19 cellular contexts compared by ENCODE assay signal in the genomic region with DNA sequence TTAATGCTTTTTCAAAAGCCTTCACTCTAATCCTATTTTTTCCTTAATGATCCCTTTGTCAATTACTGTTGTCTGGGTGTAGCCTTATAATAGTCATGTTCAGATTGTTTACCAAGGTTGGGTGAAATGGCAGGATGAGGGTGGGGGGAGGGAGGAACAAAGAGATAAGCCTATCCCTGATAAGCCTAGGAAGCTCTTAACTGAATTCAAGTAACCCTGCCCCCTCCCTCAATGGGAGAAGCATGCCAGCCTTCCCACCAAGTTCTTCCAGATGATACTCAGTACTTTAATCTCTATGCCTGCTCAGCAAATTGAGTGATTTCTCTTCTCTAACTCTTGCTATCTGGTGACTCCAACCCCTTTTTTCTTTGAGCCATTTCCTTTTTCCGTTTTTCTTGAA.
DNase-seq lines count a peak whose midpoint lies in the region; ATAC-seq and TF ChIP-seq lines count a peak whose summit lies in the region.
"Had no signal": no experiment of that assay in that cellular context is flagged by ENCODE, and none has a peak within 500 bp of the region (broad histone marks: within the 10 kb centered on the region; RNA-seq: fewer than 3 reads in every experiment).

No MANE protein-coding gene starts in this region.

- no peak for DNase-seq in IMR-90
- DNase-seq in NCI-H82 treated with DMSO at 0.1 percent for 48 hours (lab: John Stamatoyannopoulos, UW; ENCODE audit: unreplicated experiment), result peak; percentile 93
- no peak for DNase-seq in progenitor cell of endocrine pancreas (ENCODE audit: low spot score, unreplicated experiment)
- no peak for DNase-seq in NK-92 (lab: John Stamatoyannopoulos, UW; ENCODE audit: unreplicated experiment)
- no peak for DNase-seq in activated CD8-positive, alpha-beta memory T cell treated with anti-CD3 and anti-CD28 coated beads, Interleukin-2, amount 10 ng/mL, durations not matched to agents 7 days and 5 days
- no peak for DNase-seq in NCI-H526 treated with DMSO at 0.1 percent for 48 hours (lab: John Stamatoyannopoulos, UW)
- no peak for DNase-seq in Ammon's horn (ENCODE audit: low spot score)
- DNase-seq: ACHN, AML-193, COR-L47, DMS153, HFFc6, Karpas-422, MG63, NCI-H1092, NCI-H1694, NCI-H524, RPMI8226 had no signal

- H2BK5ac ChIP-seq in IMR-90 (ENCODE audit: low read depth, low read length, poor library complexity, severe bottlenecking), result peak overlapping the region; percentile 75

- peaks cover 62% of the 10 kb centered on the region for H3K4me1 Mint-ChIP-seq in progenitor cell of endocrine pancreas (ENCODE audit: low read depth)
- no peaks in the 10 kb centered on the region for H3K4me1 Mint-ChIP-seq in activated CD8-positive, alpha-beta memory T cell treated with anti-CD3 and anti-CD28 coated beads, Interleukin-2, amount 10 ng/mL, durations not matched to agents 7 days and 5 days

- peak overlapping the region; percentile 56 to 77; a peak in 3 of 4 replicates for H4K8ac ChIP-seq in IMR-90 (ENCODE audit: low read depth in 2 of 2, low read length in 2 of 2)

- H3K27me3 Mint-ChIP-seq in progenitor cell of endocrine pancreas, result no peaks in the 10 kb centered on the region
- H3K27me3 Mint-ChIP-seq in activated CD8-positive, alpha-beta memory T cell treated with anti-CD3 and anti-CD28 coated beads, Interleukin-2, amount 10 ng/mL, durations not matched to agents 7 days and 5 days, result no peaks in the 10 kb centered on the region

- peak overlapping the region; percentile 33; the same call in 1 of the 2 replicates for H2BK20ac ChIP-seq in IMR-90 (ENCODE audit: low read depth, low read length)

- no peak for TF ChIP-seq EP300 in gastroesophageal sphincter (IDR thresholded peaks at IDR 0.05)

- H3K4me2 ChIP-seq in IMR-90 (ENCODE audit: low read depth, low read length), result no peak overlapping the region

- no peak overlapping the region for H2AK9ac ChIP-seq in IMR-90 (replicated peaks; ENCODE audit: low read depth, low read length, poor library complexity)

- peak overlapping the region; percentile 4; the same call in 1 of the 2 replicates for H3K23ac ChIP-seq in IMR-90 (ENCODE audit: low read depth, low read length)

- WGBS in IMR-90 (ENCODE audit: extremely low coverage in 2 of 2, insufficient read length in 1 of 2), 2 experiments, result no CpG with 5 or more reads among the region's 1 CpG
- 86 to 100% methylated on average over 1 of the region's 1 CpG for WGBS in gastroesophageal sphincter (ENCODE audit: low coverage in 1 of 2), 2 donors

- peak overlapping the region; percentile 84 for H3K18ac ChIP-seq in IMR-90 (ENCODE audit: low read depth, low read length)

- dilution Hi-C loops in IMR-90 (cut with HindIII; ENCODE audit: low sequenced_read_pairs, unreplicated experiment), result loop anchor here (25.0 kb wide), 1 partner anchor 780 kb away; the partner anchor contains the start of gene MEIS1

- ATAC-seq in IMR-90 (ENCODE audit: low read depth) (no peak), gastroesophageal sphincter (no peak)
- ATAC-seq in activated CD8-positive, alpha-beta memory T cell treated with anti-CD3 and anti-CD28 coated beads, Interleukin-2, amount 10 ng/mL, durations not matched to agents 7 days and 5 days, result no peak

- peaks cover 11 to 15% of the 10 kb centered on the region in 2 experiments; a peak in 3 of 4 replicates for H3K79me1 ChIP-seq in IMR-90 (ENCODE audit: low read depth in 1 of 2, low read length in 2 of 2)

- peak overlapping the region; percentile 31; the same call in 1 of the 2 replicates for H4K91ac ChIP-seq in IMR-90 (ENCODE audit: insufficient read depth, low read depth, low read length)

- intact Hi-C loops in IMR-90 (cut with micrococcal nuclease), result loop anchor here (5.0 to 10.0 kb wide), 2 partner anchors 625 to 818 kb away; no protein-coding TSS in a partner anchor

- H3K9me1 ChIP-seq in IMR-90 (ENCODE audit: insufficient read depth, low read length), result peaks cover 18% of the 10 kb centered on the region

- peaks cover 3% of the 10 kb centered on the region for H3K9me3 Mint-ChIP-seq in progenitor cell of endocrine pancreas (ENCODE audit: low read depth)
- peaks cover 2% of the 10 kb centered on the region for H3K9me3 Mint-ChIP-seq in activated CD8-positive, alpha-beta memory T cell treated with anti-CD3 and anti-CD28 coated beads, Interleukin-2, amount 10 ng/mL, durations not matched to agents 7 days and 5 days (ENCODE audit: low read depth)

- no peaks in the 10 kb centered on the region for H3K36me3 ChIP-seq in IMR-90 (ENCODE audit: control insufficient read depth, insufficient read depth, low read length)
- no peaks in the 10 kb centered on the region for H3K36me3 ChIP-seq in gastroesophageal sphincter
- H3K36me3 ChIP-seq: MG63 had no signal

- no peak for TF ChIP-seq RAD21 in IMR-90 (IDR thresholded peaks at IDR 0.05; ENCODE audit: low read length)

- POLR2A ChIA-PET in IMR-90 (lab: Charles Lee; ENCODE audit: unreplicated experiment), result no interaction called here

- no peak overlapping the region for H3K4me3 Mint-ChIP-seq in progenitor cell of endocrine pancreas (ENCODE audit: low read depth)
- H3K4me3 Mint-ChIP-seq in activated CD8-positive, alpha-beta memory T cell treated with anti-CD3 and anti-CD28 coated beads, Interleukin-2, amount 10 ng/mL, durations not matched to agents 7 days and 5 days, result no peak overlapping the region
- H3K4me3 Mint-ChIP-seq: HFFc6 had no signal

- peak overlapping the region; percentile 82 for H4K5ac ChIP-seq in IMR-90 (ENCODE audit: low read depth, low read length)

- H3K14ac ChIP-seq in IMR-90 (replicated peaks; ENCODE audit: low read depth, low read length), result 0 out of 2 replicates have a peak overlapping the region, but pooled peaks have one; percentile 40

- H3K9ac ChIP-seq in IMR-90 (ENCODE audit: low read depth, low read length), result no peak overlapping the region

- H3K9me3 ChIP-seq in IMR-90 (ENCODE audit: control insufficient read depth, insufficient read depth, low read length) (peaks cover 2% of the 10 kb centered on the region; the same call in 1 of the 2 replicates), gastroesophageal sphincter (no peaks in the 10 kb centered on the region)
- H3K9me3 ChIP-seq: MG63 had no signal

- H3K27me3 ChIP-seq in IMR-90 (ENCODE audit: control insufficient read depth, insufficient read depth, low read length), result no peaks in the 10 kb centered on the region
- no peaks in the 10 kb centered on the region for H3K27me3 ChIP-seq in gastroesophageal sphincter
- H3K27me3 ChIP-seq: MG63 had no signal

- H2AK5ac ChIP-seq in IMR-90 (ENCODE audit: low read depth, low read length), result peak overlapping the region; percentile 62; the same call in 1 of the 2 replicates

- no peak for TF ChIP-seq POLR2A in IMR-90 (IDR thresholded peaks at IDR 0.05; ENCODE audit: low read depth, low read length)
- TF ChIP-seq POLR2A in gastroesophageal sphincter (IDR thresholded peaks at IDR 0.05), result no peak

- H3K27ac ChIP-seq in IMR-90 (ENCODE audit: insufficient read depth, low read length) (peak overlapping the region; percentile 53; the same call in 1 of the 2 replicates), gastroesophageal sphincter (peak overlapping the region; percentile 10 to 79 (median 78))

- in situ Hi-C loops in IMR-90 (cut with MboI; ENCODE audit: low sequenced_read_pairs), result loop anchor here (5.0 kb wide), 1 partner anchor 635 kb away; no protein-coding TSS in a partner anchor

- H2AFZ ChIP-seq in IMR-90 (replicated peaks; ENCODE audit: low read length, poor library complexity), result no peak overlapping the region

- H3K4me3 ChIP-seq in IMR-90 (ENCODE audit: insufficient read depth, low read depth, low read length), result no peak overlapping the region
- no peak overlapping the region for H3K4me3 ChIP-seq in gastroesophageal sphincter
- H3K4me3 ChIP-seq: MG63 had no signal

- H3K27ac Mint-ChIP-seq in progenitor cell of endocrine pancreas, result peak overlapping the region; percentile 93
- no peak overlapping the region for H3K27ac Mint-ChIP-seq in activated CD8-positive, alpha-beta memory T cell treated with anti-CD3 and anti-CD28 coated beads, Interleukin-2, amount 10 ng/mL, durations not matched to agents 7 days and 5 days
- H3K27ac Mint-ChIP-seq: HFFc6 had no signal

- H3K4me1 ChIP-seq in IMR-90 (ENCODE audit: control insufficient read depth, insufficient read depth, low read length) (peaks cover 16% of the 10 kb centered on the region), gastroesophageal sphincter (peaks cover 0 to 22% (median 4%) of the 10 kb centered on the region in 3 donors)

- H3K4ac ChIP-seq in IMR-90 (ENCODE audit: low read depth, low read length), result peak overlapping the region; percentile 30

- TF ChIP-seq CTCF in IMR-90 (conservative IDR thresholded peaks at IDR 0.05; ENCODE audit: low read depth, low read length), result no peak
- no peak for TF ChIP-seq CTCF in gastroesophageal sphincter (IDR thresholded peaks at IDR 0.05)
- no peak for TF ChIP-seq CTCF in progenitor cell of endocrine pancreas (IDR thresholded peaks at IDR 0.05; ENCODE audit: unreplicated experiment)

- BruUV-seq in IMR-90 (replicated peaks; lab: Mats Ljungman, UMichigan), result no TSS peak

- CTCF ChIA-PET in IMR-90 (lab: Yijun Ruan, JAX), result interaction anchor here (2.0 kb wide), 1 partner anchor 638 kb away, joined by 5 read pairs; no protein-coding TSS in a partner anchor
- CTCF ChIA-PET in activated CD8-positive, alpha-beta memory T cell treated with anti-CD3 and anti-CD28 coated beads, Interleukin-2, amount 10 ng/mL, durations not matched to agents 7 days and 5 days (lab: Charles Lee), result no interaction called here

- peak overlapping the region; percentile 59 for H2BK120ac ChIP-seq in IMR-90 (ENCODE audit: low read depth, low read length)

- no peaks in the 10 kb centered on the region for H4K20me1 ChIP-seq in IMR-90 (ENCODE audit: insufficient read depth, low read length)

- peaks cover 2% of the 10 kb centered on the region for H3K36me3 Mint-ChIP-seq in progenitor cell of endocrine pancreas (ENCODE audit: insufficient read depth)
- H3K36me3 Mint-ChIP-seq in activated CD8-positive, alpha-beta memory T cell treated with anti-CD3 and anti-CD28 coated beads, Interleukin-2, amount 10 ng/mL, durations not matched to agents 7 days and 5 days, result no peaks in the 10 kb centered on the region

- no peak overlapping the region for H3K56ac ChIP-seq in IMR-90 (ENCODE audit: extremely low read depth, insufficient read depth, low read length)

- H2BK15ac ChIP-seq in IMR-90 (ENCODE audit: low read depth, low read length), result peak overlapping the region; percentile 58; the same call in 2 of the 3 replicates

TF ChIP-seq in IMR-90, 13 proteins besides CTCF, POLR2A, EP300 and RAD21:
- TF ChIP-seq RCOR1 (IDR thresholded peaks at IDR 0.05; ENCODE audit: insufficient replicate concordance, low read length), result no peak
- TF ChIP-seq MAFK (IDR thresholded peaks at IDR 0.05; ENCODE audit: low read depth, low read length), result no peak
- no peak for TF ChIP-seq BHLHE40 (IDR thresholded peaks at IDR 0.05; ENCODE audit: low read depth, low read length)
TF ChIP-seq in IMR-90: peak in this region for 0.
